In genomic region chr15:41866872-41867579, GRCh38 we compare ENCODE assay signal across 18 cellular contexts. TPM values are rescaled to one million over a fixed set of nuclear protein-coding genes. Genes with fewer than 3 reads are reported as not detected.
DNase-seq lines count a peak whose midpoint lies in the region; ATAC-seq, FAIRE-seq and TF ChIP-seq lines count a peak whose summit lies in the region.
"Had no signal": no experiment of that assay in that cellular context is flagged by ENCODE, and none has a peak within 500 bp of the region (broad histone marks: within the 10 kb centered on the region; RNA-seq: fewer than 3 reads in every experiment).

No MANE protein-coding gene starts in this region.

- H3K36me3 ChIP-seq in HepG2 (replicated peaks in 1 of 2; ENCODE audit: control insufficient read depth in 1 of 2, insufficient read depth in 2 of 2, low read length in 2 of 2) (no peaks in the 10 kb centered on the region), right lobe of liver (no peaks in the 10 kb centered on the region)

- H3K27me3 ChIP-seq in HepG2 (ENCODE audit: control insufficient read depth in 1 of 2, insufficient read depth in 2 of 2, low read length in 2 of 2) = peaks cover 7 to 69% of the 10 kb centered on the region in 2 experiments; a peak in 4 of 5 replicates
- no peaks in the 10 kb centered on the region for H3K27me3 ChIP-seq in right lobe of liver

- FAIRE-seq in HepG2 (lab: Jason Lieb, UNC) = no peak
- FAIRE-seq: A204.1, D721Med, GM12892, H54 had no signal

- TF ChIP-seq EP300 in HepG2 (IDR thresholded peaks at IDR 0.05; ENCODE audit: low read depth in 2 of 2, low read length in 2 of 2) = no peak
- no peak for TF ChIP-seq EP300 in HepG2 (CRISPR knock-in tag; IDR thresholded peaks at IDR 0.05; ENCODE audit: borderline replicate concordance)
- TF ChIP-seq EP300 in Ishikawa (IDR thresholded peaks at IDR 0.05; ENCODE audit: borderline replicate concordance) = no peak

- peaks cover 63% of the 10 kb centered on the region for H3K4me1 Mint-ChIP-seq in nephron progenitor cell
- peaks cover 30% of the 10 kb centered on the region for H3K4me1 Mint-ChIP-seq in stimulated activated effector memory CD8-positive, alpha-beta T cell treated with anti-CD3 and anti-CD28 coated beads, Interleukin-12 subunit alpha, Interleukin-12 subunit beta, amount 100 ng/mL, for 72 hours
- H3K4me1 Mint-ChIP-seq: B cell had no signal

- TF ChIP-seq POLR2A in HepG2 (IDR thresholded peaks at IDR 0.05; ENCODE audit: insufficient read depth in 1 of 2, low read depth in 2 of 2, low read length in 2 of 2) = no peak
- no peak for TF ChIP-seq POLR2A in right lobe of liver (IDR thresholded peaks at IDR 0.05)

- H3K9ac ChIP-seq in HepG2 (ENCODE audit: insufficient read depth, low read depth, low read length) = no peak overlapping the region

- no peak overlapping the region for H2AFZ ChIP-seq in HepG2 (ENCODE audit: low read length)

- H3K9me3 ChIP-seq in HepG2 (ENCODE audit: low read length) (no peaks in the 10 kb centered on the region), right lobe of liver (no peaks in the 10 kb centered on the region)

- in situ Hi-C loops in HepG2 (cut with HindIII; ENCODE audit: extremely low pct_ligation_motif_present, low pct_unique_long_range_greater_than_20kb) = no loop called here

- peaks cover 5% of the 10 kb centered on the region for H3K27me3 Mint-ChIP-seq in nephron progenitor cell (ENCODE audit: low read depth, poor library complexity)
- H3K27me3 Mint-ChIP-seq: B cell; CD4-positive, alpha-beta memory T cell had no signal

- POLR2A ChIA-PET in HepG2 (lab: Yijun Ruan, JAX) = no interaction called here

- TF ChIP-seq RAD21 in HepG2 (CRISPR knock-in tag; IDR thresholded peaks at IDR 0.05) = no peak
- TF ChIP-seq RAD21 in Ishikawa (IDR thresholded peaks at IDR 0.05; ENCODE audit: low read depth) = no peak

- no peak for DNase-seq in HepG2 (ENCODE audit: low spot score)
- DNase-seq in right lobe of liver = no peak
- no peak for DNase-seq in nephron progenitor cell
- no peak for DNase-seq in stimulated activated effector memory CD8-positive, alpha-beta T cell treated with anti-CD3 and anti-CD28 coated beads, Interleukin-12 subunit alpha, Interleukin-12 subunit beta, amount 100 ng/mL, for 72 hours (ENCODE audit: low spot score in 2 of 2)
- DNase-seq in H4 (ENCODE audit: low spot score) = no peak
- DNase-seq: CD4-positive, alpha-beta memory T cell; DND-41; GDM1; IMR-90 had no signal

- no peak for ATAC-seq in HepG2
- ATAC-seq in right lobe of liver = no peak
- no peak for ATAC-seq in stimulated activated effector memory CD8-positive, alpha-beta T cell treated with anti-CD3 and anti-CD28 coated beads, Interleukin-12 subunit alpha, Interleukin-12 subunit beta, amount 100 ng/mL, for 72 hours
- no peak for ATAC-seq in GM21786 (IDR thresholded peaks at IDR 0.05; ENCODE audit: unreplicated experiment)
- ATAC-seq: HCT116 had no signal

- H3K36me3 Mint-ChIP-seq in nephron progenitor cell (ENCODE audit: low read depth) = no peaks in the 10 kb centered on the region
- no peaks in the 10 kb centered on the region for H3K36me3 Mint-ChIP-seq in stimulated activated effector memory CD8-positive, alpha-beta T cell treated with anti-CD3 and anti-CD28 coated beads, Interleukin-12 subunit alpha, Interleukin-12 subunit beta, amount 100 ng/mL, for 72 hours
- H3K36me3 Mint-ChIP-seq: CD4-positive, alpha-beta memory T cell had no signal

- H3K9me3 Mint-ChIP-seq in nephron progenitor cell = no peaks in the 10 kb centered on the region
- no peaks in the 10 kb centered on the region for H3K9me3 Mint-ChIP-seq in stimulated activated effector memory CD8-positive, alpha-beta T cell treated with anti-CD3 and anti-CD28 coated beads, Interleukin-12 subunit alpha, Interleukin-12 subunit beta, amount 100 ng/mL, for 72 hours
- H3K9me3 Mint-ChIP-seq: CD4-positive, alpha-beta memory T cell had no signal

- no peak overlapping the region for H3K27ac ChIP-seq in HepG2 (ENCODE audit: extremely low read length, insufficient read depth, low read length)
- no peak overlapping the region for H3K27ac ChIP-seq in right lobe of liver
- H3K27ac ChIP-seq: C4-2B had no signal

- CTCF ChIA-PET in HepG2 (lab: Yijun Ruan, JAX; ENCODE audit: low intra/inter-chr PET ratio, low total read pairs) = no interaction called here

- no peak for TF ChIP-seq CTCF in HepG2 (CRISPR knock-in tag; IDR thresholded peaks at IDR 0.05)
- no peak for TF ChIP-seq CTCF in right lobe of liver (IDR thresholded peaks at IDR 0.05)
- no peak for TF ChIP-seq CTCF in nephron progenitor cell (IDR thresholded peaks at IDR 0.05)

- H3K4me1 ChIP-seq in HepG2 (ENCODE audit: insufficient read depth, low read length) = peaks cover 40% of the 10 kb centered on the region
- peaks cover 0 to 23% (median 3%) of the 10 kb centered on the region in 4 donors for H3K4me1 ChIP-seq in right lobe of liver

- intact Hi-C loops in HepG2 (cut with micrococcal nuclease; ENCODE audit: unreplicated experiment) = no loop called here
- intact Hi-C loops in right lobe of liver (cut with DNase I) = no loop called here

- H4K20me1 ChIP-seq in HepG2 (ENCODE audit: insufficient read depth, low read length) = no peaks in the 10 kb centered on the region

- H3K4me3 ChIP-seq in HepG2 (replicated peaks in 1 of 3; ENCODE audit: insufficient read depth in 1 of 3, low read depth in 2 of 3, low read length in 3 of 3) (peak overlapping the region in 1 of 3 experiments; percentile 57; a peak in 1 of 6 replicates), right lobe of liver (no peak overlapping the region)

- peak overlapping the region; percentile 64 for H3K4me3 Mint-ChIP-seq in nephron progenitor cell
- H3K4me3 Mint-ChIP-seq in stimulated activated effector memory CD8-positive, alpha-beta T cell treated with anti-CD3 and anti-CD28 coated beads, Interleukin-12 subunit alpha, Interleukin-12 subunit beta, amount 100 ng/mL, for 72 hours = no peak overlapping the region
- H3K4me3 Mint-ChIP-seq: B cell; CD4-positive, alpha-beta memory T cell had no signal

- WGBS in HepG2 (ENCODE audit: low lambda C conversion rate) = 52% methylated on average over 11 of the region's 25 CpGs
- 71% methylated on average over 1 of the region's 25 CpGs for WGBS in right lobe of liver (ENCODE audit: insufficient coverage, low coverage, low lambda C conversion rate, missing lambda C conversion rate)

- no peaks in the 10 kb centered on the region for H3K79me2 ChIP-seq in HepG2 (ENCODE audit: insufficient read depth, low read length)

- BruUV-seq in HepG2 (replicated peaks; lab: Mats Ljungman, UMichigan) = no TSS peak

- H3K27ac Mint-ChIP-seq in nephron progenitor cell = peak overlapping the region; percentile 83
- H3K27ac Mint-ChIP-seq in stimulated activated effector memory CD8-positive, alpha-beta T cell treated with anti-CD3 and anti-CD28 coated beads, Interleukin-12 subunit alpha, Interleukin-12 subunit beta, amount 100 ng/mL, for 72 hours = peak overlapping the region; percentile 80
- H3K27ac Mint-ChIP-seq: B cell had no signal

- peak overlapping the region; percentile 76 for H3K4me2 ChIP-seq in HepG2 (ENCODE audit: low read depth, low read length)

RNA-seq across cellular contexts. Expression of gene SPTBN5, which starts 26.8 kb away (rescaled TPM):
- 0.01 and 0.07 TPM in 2 replicates for total RNA-seq in HepG2 (2016; rRNA removed; fragmentation: Illumina TruSeq; extraction: Trizol)
- not detected in 2 replicates for total RNA-seq in HepG2 (2016; cell fraction: cytosol; rRNA removed; fragmentation: Illumina TruSeq; extraction: Trizol; ENCODE audit: low read depth)
- total RNA-seq in HepG2 (2016; cell fraction: insoluble cytoplasmic fraction; rRNA removed; fragmentation: Illumina TruSeq; extraction: Trizol) = 0.04 TPM in 2 replicates
- total RNA-seq in HepG2 (2016; cell fraction: membrane; rRNA removed; fragmentation: Illumina TruSeq; extraction: Trizol) = 0.06 TPM in 1 of 2 replicates, not detected in the other
- total RNA-seq in HepG2 (2016; cell fraction: nucleus; rRNA removed; fragmentation: Illumina TruSeq; extraction: Trizol) = 0.06 and 0.09 TPM in 2 replicates
- polyA plus RNA-seq in HepG2 (2011; rRNA removed) = 0.01 and 0.03 TPM in 2 replicates
- polyA plus RNA-seq in HepG2 (2011; cell fraction: cytosol; rRNA removed) = 0.01 and 0.03 TPM in 2 replicates
- 0.21 and 0.23 TPM in 2 replicates for polyA plus RNA-seq in HepG2 (2011; cell fraction: nucleus; rRNA removed)
- 0.16 TPM in 1 of 2 replicates, not detected in the other for polyA plus RNA-seq in HepG2 (2012)
- polyA plus RNA-seq in HepG2 (2016; cell fraction: cytosol; fragmentation: Illumina TruSeq; extraction: Trizol; ENCODE audit: low read depth) = 0.01 TPM in 1 of 2 replicates, not detected in the other
- 0.11 TPM in 1 of 2 replicates, not detected in the other for polyA plus RNA-seq in HepG2 (2016; cell fraction: insoluble cytoplasmic fraction; fragmentation: Illumina TruSeq; extraction: Trizol; ENCODE audit: low read depth)
- polyA plus RNA-seq in HepG2 (2016; cell fraction: membrane; fragmentation: Illumina TruSeq; extraction: Trizol; ENCODE audit: low read depth) = 0.01 and 0.08 TPM in 2 replicates
- 0.36 and 0.44 TPM in 2 replicates for polyA plus RNA-seq in HepG2 (2016; cell fraction: nucleus; fragmentation: Illumina TruSeq; extraction: Trizol; ENCODE audit: insufficient read depth, low read depth)
- polyA minus RNA-seq in HepG2 (2011; rRNA and poly(A)+ RNA removed; ENCODE audit: low replicate concordance) = 0.40 TPM in 1 of 2 replicates, not detected in the other
- not detected in 2 replicates for polyA minus RNA-seq in HepG2 (2011; cell fraction: cytosol; rRNA and poly(A)+ RNA removed)
- under 0.01 TPM in 1 of 2 replicates, not detected in the other for polyA minus RNA-seq in HepG2 (2011; cell fraction: nucleus; rRNA and poly(A)+ RNA removed)
- total RNA-seq in right lobe of liver = 1 to 10 TPM in 2 of 6 experiments, under 1 TPM in 4; 0.06 to 3.2 (median 0.81) TPM
- total RNA-seq in H4 (2014; rRNA removed; shearing (Covaris generic)) = not detected in 2 replicates

RNA-seq across cellular contexts. Expression of gene PLA2G4B, which starts 28.4 kb away (rescaled TPM):
- total RNA-seq in HepG2 (2016; rRNA removed; fragmentation: Illumina TruSeq; extraction: Trizol) (0.55 and 5.1 TPM in 2 replicates), right lobe of liver (1 to 10 TPM in 5 of 6 experiments, under 1 TPM in 1; 0.31 to 7.3 (median 4.7) TPM)
- 1.1 and 1.6 TPM in 2 replicates for total RNA-seq in HepG2 (2016; cell fraction: cytosol; rRNA removed; fragmentation: Illumina TruSeq; extraction: Trizol; ENCODE audit: low read depth)
- total RNA-seq in HepG2 (2016; cell fraction: insoluble cytoplasmic fraction; rRNA removed; fragmentation: Illumina TruSeq; extraction: Trizol) = 0.88 and 2.9 TPM in 2 replicates
- 0.55 and 1.1 TPM in 2 replicates for total RNA-seq in HepG2 (2016; cell fraction: membrane; rRNA removed; fragmentation: Illumina TruSeq; extraction: Trizol)
- total RNA-seq in HepG2 (2016; cell fraction: nucleus; rRNA removed; fragmentation: Illumina TruSeq; extraction: Trizol) = 4.1 and 4.8 TPM in 2 replicates
- 8.0 and 10.2 TPM in 2 replicates for polyA plus RNA-seq in HepG2 (2011; rRNA removed)
- 1.2 and 1.9 TPM in 2 replicates for polyA plus RNA-seq in HepG2 (2011; cell fraction: cytosol; rRNA removed)
- polyA plus RNA-seq in HepG2 (2011; cell fraction: nucleus; rRNA removed) = 51.3 and 67.9 TPM in 2 replicates
- 2.9 and 3.7 TPM in 2 replicates for polyA plus RNA-seq in HepG2 (2012)
- polyA plus RNA-seq in HepG2 (2016; cell fraction: cytosol; fragmentation: Illumina TruSeq; extraction: Trizol; ENCODE audit: low read depth) = 0.61 and 1.4 TPM in 2 replicates
- 0.63 and 1.2 TPM in 2 replicates for polyA plus RNA-seq in HepG2 (2016; cell fraction: insoluble cytoplasmic fraction; fragmentation: Illumina TruSeq; extraction: Trizol; ENCODE audit: low read depth)
- polyA plus RNA-seq in HepG2 (2016; cell fraction: membrane; fragmentation: Illumina TruSeq; extraction: Trizol; ENCODE audit: low read depth) = 1.0 and 1.5 TPM in 2 replicates
- 15.6 and 20.4 TPM in 2 replicates for polyA plus RNA-seq in HepG2 (2016; cell fraction: nucleus; fragmentation: Illumina TruSeq; extraction: Trizol; ENCODE audit: insufficient read depth, low read depth)
- polyA minus RNA-seq in HepG2 (2011; rRNA and poly(A)+ RNA removed; ENCODE audit: low replicate concordance) = 1.1 and 2.7 TPM in 2 replicates
- 2.2 TPM in 1 of 2 replicates, not detected in the other for polyA minus RNA-seq in HepG2 (2011; cell fraction: cytosol; rRNA and poly(A)+ RNA removed)
- polyA minus RNA-seq in HepG2 (2011; cell fraction: nucleus; rRNA and poly(A)+ RNA removed) = 4.4 and 4.6 TPM in 2 replicates
- total RNA-seq in H4 (2014; rRNA removed; shearing (Covaris generic)) = 0.62 TPM in 1 of 2 replicates, not detected in the other

RNA-seq across cellular contexts. Expression of gene JMJD7, which starts 39.1 kb away (rescaled TPM):
- total RNA-seq in HepG2 (2016; rRNA removed; fragmentation: Illumina TruSeq; extraction: Trizol) = 5.4 and 7.1 TPM in 2 replicates
- 0.40 and 0.53 TPM in 2 replicates for total RNA-seq in HepG2 (2016; cell fraction: cytosol; rRNA removed; fragmentation: Illumina TruSeq; extraction: Trizol; ENCODE audit: low read depth)
- total RNA-seq in HepG2 (2016; cell fraction: insoluble cytoplasmic fraction; rRNA removed; fragmentation: Illumina TruSeq; extraction: Trizol) = 6.2 and 6.5 TPM in 2 replicates
- 2.0 and 2.1 TPM in 2 replicates for total RNA-seq in HepG2 (2016; cell fraction: membrane; rRNA removed; fragmentation: Illumina TruSeq; extraction: Trizol)
- total RNA-seq in HepG2 (2016; cell fraction: nucleus; rRNA removed; fragmentation: Illumina TruSeq; extraction: Trizol) = 7.6 and 8.2 TPM in 2 replicates
- polyA plus RNA-seq in HepG2 (2011; rRNA removed) = 6.4 and 7.2 TPM in 2 replicates
- polyA plus RNA-seq in HepG2 (2011; cell fraction: cytosol; rRNA removed) = 4.5 and 4.9 TPM in 2 replicates
- polyA plus RNA-seq in HepG2 (2011; cell fraction: nucleus; rRNA removed) = 22.2 and 32.3 TPM in 2 replicates
- 3.7 and 5.4 TPM in 2 replicates for polyA plus RNA-seq in HepG2 (2012)
- polyA plus RNA-seq in HepG2 (2016; cell fraction: cytosol; fragmentation: Illumina TruSeq; extraction: Trizol; ENCODE audit: low read depth) = 2.3 TPM in 2 replicates
- polyA plus RNA-seq in HepG2 (2016; cell fraction: insoluble cytoplasmic fraction; fragmentation: Illumina TruSeq; extraction: Trizol; ENCODE audit: low read depth) = 5.3 and 6.2 TPM in 2 replicates
- 2.5 and 2.6 TPM in 2 replicates for polyA plus RNA-seq in HepG2 (2016; cell fraction: membrane; fragmentation: Illumina TruSeq; extraction: Trizol; ENCODE audit: low read depth)
- 17.3 and 19.5 TPM in 2 replicates for polyA plus RNA-seq in HepG2 (2016; cell fraction: nucleus; fragmentation: Illumina TruSeq; extraction: Trizol; ENCODE audit: insufficient read depth, low read depth)
- polyA minus RNA-seq in HepG2 (2011; rRNA and poly(A)+ RNA removed; ENCODE audit: low replicate concordance) = 7.1 and 9.6 TPM in 2 replicates
- 1.2 and 4.6 TPM in 2 replicates for polyA minus RNA-seq in HepG2 (2011; cell fraction: cytosol; rRNA and poly(A)+ RNA removed)
- 3.2 and 8.8 TPM in 2 replicates for polyA minus RNA-seq in HepG2 (2011; cell fraction: nucleus; rRNA and poly(A)+ RNA removed)
- total RNA-seq in right lobe of liver = 1 to 10 TPM; 6.0 to 8.6 (median 7.3) TPM
- total RNA-seq in H4 (2014; rRNA removed; shearing (Covaris generic)) = 9.2 and 9.4 TPM in 2 replicates
